In genomic region chr20:25991051-25991755, GRCh38 we compare ENCODE assay signal across 22 cellular contexts.
"Had no signal": no experiment of that assay in that cellular context is flagged by ENCODE, and none has a peak within 500 bp of the region (broad histone marks: within the 10 kb centered on the region; RNA-seq: fewer than 3 reads in every experiment).

No MANE protein-coding gene starts in this region.

- DNase-seq: IMR-90, Kasumi-1, MV-4-11, NCI-H1048, NCI-H1105, NCI-H1417, NCI-H1436 treated with DMSO at 0.1 percent for 48 hours, NCI-H1694, NCI-H187 treated with DMSO at 0.1 percent for 48 hours, NCI-H2029 treated with DMSO at 0.1 percent for 48 hours, NCI-H2171 treated with DMSO at 0.1 percent for 48 hours, NCI-H345, NCI-H446 treated with DMSO at 0.1 percent for 48 hours, NCI-H510A treated with DMSO at 0.1 percent for 48 hours, NCI-H526, NCI-H82, Right ventricle myocardium superior, RPMI8226, SIG-M5 had no signal

- H3K4me3 ChIP-seq: SJSA1, SK-N-MC had no signal

- H3K9me3 ChIP-seq: SJSA1 had no signal

- H3K27ac ChIP-seq: KMS-11, SJSA1, SK-N-MC had no signal

- H3K4me1 ChIP-seq: SJSA1 had no signal

- H3K36me3 ChIP-seq: SJSA1 had no signal

- H3K27me3 ChIP-seq: SJSA1 had no signal
